Comparison of ENCODE assay signal across 8 cellular contexts in genomic region chr9:128341435-128341849, GRCh38. TPM values are rescaled to one million over a fixed set of nuclear protein-coding genes. Genes with fewer than 3 reads are reported as not detected.
DNase-seq lines count a peak whose midpoint lies in the region; ATAC-seq, FAIRE-seq and TF ChIP-seq lines count a peak whose summit lies in the region.

No MANE protein-coding gene starts in this region.

- CTCF ChIA-PET in GM12878 (lab: Yijun Ruan, JAX) = interaction anchor here (0.7 to 1.9 kb wide), 27 partner anchors 9 to 224 kb away, joined by 3 to 34 read pairs (median 4); partner anchors contain the start of genes CERCAM, SWI5 and TRUB2

- TF ChIP-seq EP300 in GM12878 (IDR thresholded peaks at IDR 0.05; ENCODE audit: borderline replicate concordance in 1 of 2, control insufficient read depth in 1 of 2, low read depth in 2 of 2, low read length in 2 of 2) = no peak

- no peaks in the 10 kb centered on the region for H4K20me1 ChIP-seq in GM12878 (ENCODE audit: control insufficient read depth, insufficient read depth)

- H3K27ac ChIP-seq in 22Rv1 = peak overlapping the region; percentile 79
- H3K27ac ChIP-seq in GM12878 (ENCODE audit: control insufficient read depth, insufficient read depth) = no peak overlapping the region
- H3K27ac ChIP-seq in iPS-18a (ENCODE audit: low read length) = no peak overlapping the region
- peak overlapping the region; percentile 89 to 93 for H3K27ac ChIP-seq in small intestine (ENCODE audit: low read depth in 1 of 2, low read length in 1 of 2)

- POLR2A ChIA-PET in GM12878 (lab: Charles Lee) = interaction anchor here (0.6 kb wide), 1 partner anchor 30 kb away, joined by 3 read pairs; the partner anchor contains the start of gene URM1

- peak overlapping the region; percentile 55 for H3K9ac ChIP-seq in GM12878 (ENCODE audit: control insufficient read depth, insufficient read depth, low read length)
- H3K9ac ChIP-seq in iPS-18a (ENCODE audit: low read length) = no peak overlapping the region

- RAD21 ChIA-PET in GM12878 (lab: Charles Lee; ENCODE audit: unreplicated experiment) = interaction anchor here (0.6 to 1.3 kb wide), 11 partner anchors 20 to 217 kb away, joined by 3 to 13 read pairs (median 4); partner anchors contain the start of gene CIZ1

- DNase-seq in GM13976 (ENCODE audit: low spot score) (peak; percentile 89), NCI-H1436 (lab: John Stamatoyannopoulos, UW) (peak; percentile 54), T1000 (lab: John Stamatoyannopoulos, UW) (peak; percentile 18), GM12878 (ENCODE audit: low read depth, low spot score) (no peak), small intestine (peak; percentile 90)

- TF ChIP-seq CTCF in 22Rv1 (IDR thresholded peaks at IDR 0.05) (peak; percentile 80), GM13976 (IDR thresholded peaks at IDR 0.05; ENCODE audit: borderline replicate concordance, control extremely low read depth, extremely low read depth, insufficient read depth, missing control alignments) (peak; percentile 81), GM12878 (IDR thresholded peaks at IDR 0.05 in 2 of 3, conservative IDR thresholded peaks at IDR 0.05 in 1 of 3; ENCODE audit: control insufficient read depth in 2 of 3, extremely low read depth in 1 of 3, insufficient read depth in 1 of 3, low read depth in 3 of 3, low read length in 3 of 3) (peak; percentile 74 to 79 (median 77))

- 33% methylated on average over 13 of the region's 13 CpGs for WGBS in GM12878 (ENCODE audit: insufficient coverage, insufficient replicate concordance, low lambda C conversion rate, missing lambda C conversion rate)
- 24 to 31% (median 28%) methylated on average over 12 to 13 of the region's 13 CpGs for WGBS in small intestine, 3 donors

- H3K9me3 ChIP-seq in GM12878 (replicated peaks; ENCODE audit: control insufficient read depth, insufficient read depth, low read length) = no peaks in the 10 kb centered on the region
- H3K9me3 ChIP-seq in iPS-18a (ENCODE audit: control insufficient read depth, low read depth, low read length) = no peaks in the 10 kb centered on the region
- no peaks in the 10 kb centered on the region for H3K9me3 ChIP-seq in small intestine (ENCODE audit: control insufficient read depth, low read depth)

- TF ChIP-seq POLR2A in GM12878 (IDR thresholded peaks at IDR 0.05; ENCODE audit: low read depth, low read length) = no peak

- intact Hi-C loops in GM12878 (cut with micrococcal nuclease; ENCODE audit: unreplicated experiment) = loop anchor here (1.0 to 5.0 kb wide), 2 partner anchors 46 to 214 kb away; partner anchors contain the start of gene PTGES2

- SMC1A ChIA-PET in GM12878 (lab: Charles Lee; ENCODE audit: uncharacterized antibody, unreplicated experiment) = interaction anchor here (0.6 to 1.3 kb wide), 9 partner anchors 41 to 269 kb away, joined by 3 to 23 read pairs (median 4); partner anchors contain the start of gene BBLN

- no peaks in the 10 kb centered on the region for H3K79me2 ChIP-seq in GM12878 (ENCODE audit: control insufficient read depth, insufficient read depth, low read length)

- H3K4me1 ChIP-seq in GM12878 (ENCODE audit: control insufficient read depth, insufficient read depth, low read length) (no peaks in the 10 kb centered on the region), iPS-18a (ENCODE audit: control insufficient read depth, low read depth, low read length) (no peaks in the 10 kb centered on the region), small intestine (ENCODE audit: control insufficient read depth in 2 of 2, insufficient read depth in 1 of 2, low read depth in 1 of 2, low read length in 1 of 2) (no peaks in the 10 kb centered on the region)

- peak overlapping the region; percentile 74 for H3K4me2 ChIP-seq in GM12878 (ENCODE audit: control insufficient read depth, insufficient read depth)

- H3K36me3 ChIP-seq in GM12878 (ENCODE audit: control insufficient read depth in 2 of 2, insufficient read depth in 2 of 2, low read length in 1 of 2) (peaks cover 0 to 3% of the 10 kb centered on the region in 2 experiments; a peak in 1 of 4 replicates), iPS-18a (ENCODE audit: control insufficient read depth, low read depth, low read length) (peaks cover 9% of the 10 kb centered on the region), small intestine (ENCODE audit: control insufficient read depth in 2 of 2, insufficient read depth in 2 of 2, low read length in 2 of 2) (peaks cover 7 to 8% of the 10 kb centered on the region in 2 donors)

- peak; percentile 87 for ATAC-seq in GM12878
- no peak for ATAC-seq in HG03025 (IDR thresholded peaks at IDR 0.05; ENCODE audit: low FRiP score, unreplicated experiment)

- H3K4me3 ChIP-seq in GM12878 (peak overlapping the region; percentile 87), iPS-18a (ENCODE audit: low read length) (peak overlapping the region; percentile 69), small intestine (ENCODE audit: low read depth in 1 of 2, low read length in 2 of 2) (peak overlapping the region in 1 of 2 donors; percentile 93)

- peak; percentile 67 for TF ChIP-seq RAD21 in GM12878 (IDR thresholded peaks at IDR 0.05; ENCODE audit: insufficient read depth, low read depth, low read length)

- in situ Hi-C loops in GM13976 (cut with MboI; ENCODE audit: low sequenced_read_pairs, unreplicated experiment) (no loop called here), GM12878 (cut with MboI) (no loop called here)

- H3K27me3 ChIP-seq in GM12878 (replicated peaks in 1 of 2; ENCODE audit: control insufficient read depth in 2 of 2, insufficient read depth in 2 of 2, low read length in 1 of 2) = no peaks in the 10 kb centered on the region
- H3K27me3 ChIP-seq in iPS-18a (ENCODE audit: control insufficient read depth, insufficient read depth, low read length) = no peaks in the 10 kb centered on the region
- H3K27me3 ChIP-seq in small intestine (ENCODE audit: control insufficient read depth in 2 of 2, insufficient read depth in 2 of 2, low read length in 2 of 2) = no peaks in the 10 kb centered on the region

- no TSS peak for BruUV-seq in GM12878 (replicated peaks; lab: Mats Ljungman, UMichigan)

- FAIRE-seq in GM12878 (lab: Jason Lieb, UNC) (peak; percentile 59), small intestine (lab: Jason Lieb, UNC) (no peak)

- peak overlapping the region; percentile 73 for H2AFZ ChIP-seq in GM12878 (ENCODE audit: control insufficient read depth, low read depth, low read length)

RNA-seq across cellular contexts. Expression of gene SLC27A4, which starts 1.1 kb away (rescaled TPM):
- total RNA-seq in GM12878 (2013; cell fraction: nucleolus; rRNA removed) = 8.9 and 9.4 TPM in 2 replicates
- 9.8 and 14.0 TPM in 2 replicates for total RNA-seq in GM12878 (2014; rRNA removed)
- total RNA-seq in GM12878 (2014; rRNA removed; fragmentation: Illumina TruSeq; extraction: Trizol) = 4.2 and 5.8 TPM in 2 replicates
- total RNA-seq in GM12878 (2021) = 13.5 and 13.9 TPM in 2 replicates
- polyA plus RNA-seq in GM12878 (2011; ENCODE audit: low read depth) = 0.98 TPM
- 1.5 and 4.4 TPM in 2 replicates for polyA plus RNA-seq in GM12878 (2011; rRNA removed)
- 6.8 and 8.9 TPM in 2 replicates for polyA plus RNA-seq in GM12878 (2011; cell fraction: cytosol; rRNA removed)
- 9.4 and 15.5 TPM in 2 replicates for polyA plus RNA-seq in GM12878 (2011; cell fraction: nucleus; rRNA removed)
- 3.2 and 4.0 TPM in 2 replicates for polyA plus RNA-seq in GM12878 (2012)
- 2.0 and 5.5 TPM in 2 replicates for polyA plus RNA-seq in GM12878 (2014; fragmentation: Illumina TruSeq; extraction: Trizol)
- 1 to 10 TPM in 1 of 2 experiments, under 1 TPM in 1; 0.13 to 1.1 TPM for polyA plus RNA-seq in GM12878 (2014; fragmentation: Nextera tagmentation; extraction: Ambion mirVana)
- polyA plus RNA-seq in GM12878 (2014; rRNA removed) = 9.4 and 12.9 TPM in 2 replicates
- 10 to 100 TPM in 1 of 2 experiments, 1 to 10 TPM in 1; 9.4 to 12.1 TPM for polyA plus RNA-seq in GM12878 (2016; fragmentation: Nextera tagmentation; extraction: Ambion mirVana)
- polyA minus RNA-seq in GM12878 (2011; rRNA and poly(A)+ RNA removed) = 7.6 and 11.6 TPM in 2 replicates
- 5.6 and 6.8 TPM in 2 replicates for polyA minus RNA-seq in GM12878 (2011; cell fraction: cytosol; rRNA and poly(A)+ RNA removed)
- 3.0 and 7.6 TPM in 2 replicates for polyA minus RNA-seq in GM12878 (2011; cell fraction: nucleus; rRNA and poly(A)+ RNA removed)
- 100 to 1,000 TPM in 2 of 3 donors, 10 to 100 TPM in 1; 57.5 to 162 (median 132) TPM for polyA plus RNA-seq in small intestine

RNA-seq across cellular contexts. Expression of gene COQ4, which starts 18.8 kb away (rescaled TPM):
- 67.3 and 73.5 TPM in 2 replicates for total RNA-seq in GM12878 (2013; cell fraction: nucleolus; rRNA removed)
- total RNA-seq in GM12878 (2014; rRNA removed) = 57.6 and 64.1 TPM in 2 replicates
- total RNA-seq in GM12878 (2014; rRNA removed; fragmentation: Illumina TruSeq; extraction: Trizol) = 22.7 and 23.7 TPM in 2 replicates
- 39.3 and 39.4 TPM in 2 replicates for total RNA-seq in GM12878 (2021)
- 13.2 TPM for polyA plus RNA-seq in GM12878 (2011; ENCODE audit: low read depth)
- polyA plus RNA-seq in GM12878 (2011; rRNA removed) = 23.7 and 37.9 TPM in 2 replicates
- 57.9 and 75.2 TPM in 2 replicates for polyA plus RNA-seq in GM12878 (2011; cell fraction: cytosol; rRNA removed)
- 70.3 and 89.4 TPM in 2 replicates for polyA plus RNA-seq in GM12878 (2011; cell fraction: nucleus; rRNA removed)
- polyA plus RNA-seq in GM12878 (2012) = 26.5 and 29.8 TPM in 2 replicates
- polyA plus RNA-seq in GM12878 (2014; fragmentation: Illumina TruSeq; extraction: Trizol) = 12.4 and 23.9 TPM in 2 replicates
- 1 to 10 TPM; 3.8 to 9.1 TPM for polyA plus RNA-seq in GM12878 (2014; fragmentation: Nextera tagmentation; extraction: Ambion mirVana)
- 61.6 and 62.2 TPM in 2 replicates for polyA plus RNA-seq in GM12878 (2014; rRNA removed)
- polyA plus RNA-seq in GM12878 (2016; fragmentation: Nextera tagmentation; extraction: Ambion mirVana) = 10 to 100 TPM; 60.5 to 61.1 TPM
- polyA minus RNA-seq in GM12878 (2011; rRNA and poly(A)+ RNA removed) = 34.9 and 43.2 TPM in 2 replicates
- polyA minus RNA-seq in GM12878 (2011; cell fraction: cytosol; rRNA and poly(A)+ RNA removed) = 11.8 and 19.8 TPM in 2 replicates
- polyA minus RNA-seq in GM12878 (2011; cell fraction: nucleus; rRNA and poly(A)+ RNA removed) = 24.5 and 43.3 TPM in 2 replicates
- 100 to 1,000 TPM in 2 of 3 donors, 10 to 100 TPM in 1; 78.3 to 198 (median 132) TPM for polyA plus RNA-seq in small intestine

RNA-seq across cellular contexts. Expression of gene TRUB2, which starts 19.2 kb away (rescaled TPM):
- total RNA-seq in GM12878 (2013; cell fraction: nucleolus; rRNA removed) = 14.1 and 15.2 TPM in 2 replicates
- total RNA-seq in GM12878 (2014; rRNA removed) (38.5 and 38.9 TPM in 2 replicates), GM12878 (2014; rRNA removed; fragmentation: Illumina TruSeq; extraction: Trizol) (26.5 and 27.6 TPM in 2 replicates), GM12878 (2021) (43.2 TPM in 2 replicates)
- polyA plus RNA-seq in GM12878 (2011; ENCODE audit: low read depth) = 9.1 TPM
- polyA plus RNA-seq in GM12878 (2011; rRNA removed) (20.4 and 32.4 TPM in 2 replicates), GM12878 (2014; fragmentation: Illumina TruSeq; extraction: Trizol) (25.5 and 40.5 TPM in 2 replicates), GM12878 (2014; fragmentation: Nextera tagmentation; extraction: Ambion mirVana) (1 to 10 TPM; 2.8 to 5.5 TPM), GM12878 (2014; rRNA removed) (35.4 and 38.8 TPM in 2 replicates), GM12878 (2016; fragmentation: Nextera tagmentation; extraction: Ambion mirVana) (10 to 100 TPM; 64.9 to 70.5 TPM), small intestine (10 to 100 TPM; 17.0 to 35.3 (median 17.9) TPM)
- 30.3 and 36.6 TPM in 2 replicates for polyA plus RNA-seq in GM12878 (2011; cell fraction: cytosol; rRNA removed)
- 12.1 and 17.2 TPM in 2 replicates for polyA plus RNA-seq in GM12878 (2011; cell fraction: nucleus; rRNA removed)
- 21.7 and 23.6 TPM in 2 replicates for polyA plus RNA-seq in GM12878 (2012)
- polyA minus RNA-seq in GM12878 (2011; rRNA and poly(A)+ RNA removed) = 20.5 and 35.6 TPM in 2 replicates
- polyA minus RNA-seq in GM12878 (2011; cell fraction: cytosol; rRNA and poly(A)+ RNA removed) = 9.5 and 20.0 TPM in 2 replicates
- 3.5 and 11.4 TPM in 2 replicates for polyA minus RNA-seq in GM12878 (2011; cell fraction: nucleus; rRNA and poly(A)+ RNA removed)

RNA-seq across cellular contexts. Expression of gene URM1, which starts 29.7 kb away (rescaled TPM):
- total RNA-seq in GM12878 (2013; cell fraction: nucleolus; rRNA removed) = 13.1 and 14.6 TPM in 2 replicates
- total RNA-seq in GM12878 (2014; rRNA removed) = 55.9 and 62.0 TPM in 2 replicates
- 27.8 and 31.4 TPM in 2 replicates for total RNA-seq in GM12878 (2014; rRNA removed; fragmentation: Illumina TruSeq; extraction: Trizol)
- total RNA-seq in GM12878 (2021) = 75.3 and 77.7 TPM in 2 replicates
- 42.6 TPM for polyA plus RNA-seq in GM12878 (2011; ENCODE audit: low read depth)
- 31.2 and 54.5 TPM in 2 replicates for polyA plus RNA-seq in GM12878 (2011; rRNA removed)
- polyA plus RNA-seq in GM12878 (2011; cell fraction: cytosol; rRNA removed) = 81.7 and 85.1 TPM in 2 replicates
- polyA plus RNA-seq in GM12878 (2011; cell fraction: nucleus; rRNA removed) = 89.1 and 89.9 TPM in 2 replicates
- polyA plus RNA-seq in GM12878 (2012) = 47.5 and 62.9 TPM in 2 replicates
- polyA plus RNA-seq in GM12878 (2014; fragmentation: Illumina TruSeq; extraction: Trizol) = 30.4 and 72.5 TPM in 2 replicates
- polyA plus RNA-seq in GM12878 (2014; fragmentation: Nextera tagmentation; extraction: Ambion mirVana) = 10 to 100 TPM in 1 of 2 experiments, 1 to 10 TPM in 1; 7.9 to 14.1 TPM
- polyA plus RNA-seq in GM12878 (2014; rRNA removed) = 75.8 and 76.2 TPM in 2 replicates
- 10 to 100 TPM; 65.3 to 68.7 TPM for polyA plus RNA-seq in GM12878 (2016; fragmentation: Nextera tagmentation; extraction: Ambion mirVana)
- 30.6 and 52.0 TPM in 2 replicates for polyA minus RNA-seq in GM12878 (2011; rRNA and poly(A)+ RNA removed)
- polyA minus RNA-seq in GM12878 (2011; cell fraction: cytosol; rRNA and poly(A)+ RNA removed) = 17.9 and 19.1 TPM in 2 replicates
- polyA minus RNA-seq in GM12878 (2011; cell fraction: nucleus; rRNA and poly(A)+ RNA removed) = 6.9 and 12.4 TPM in 2 replicates
- 10 to 100 TPM; 56.1 to 83.6 (median 64.6) TPM for polyA plus RNA-seq in small intestine

Comparison
In these comparisons a context has a peak if more than half of its experiments do, and no peak if none do; other contexts are left out.
1. H3K27ac ChIP-seq: peak in 22Rv1 (single experiment) and small intestine (2 of 2); none in GM12878 (single experiment) and iPS-18a (single experiment).
2. Peak in every context shown above with its lines, with median percentiles within 50 percentile points of each other: CTCF ChIP-seq.